9 cellular contexts compared by ENCODE assay signal in the genomic region with DNA sequence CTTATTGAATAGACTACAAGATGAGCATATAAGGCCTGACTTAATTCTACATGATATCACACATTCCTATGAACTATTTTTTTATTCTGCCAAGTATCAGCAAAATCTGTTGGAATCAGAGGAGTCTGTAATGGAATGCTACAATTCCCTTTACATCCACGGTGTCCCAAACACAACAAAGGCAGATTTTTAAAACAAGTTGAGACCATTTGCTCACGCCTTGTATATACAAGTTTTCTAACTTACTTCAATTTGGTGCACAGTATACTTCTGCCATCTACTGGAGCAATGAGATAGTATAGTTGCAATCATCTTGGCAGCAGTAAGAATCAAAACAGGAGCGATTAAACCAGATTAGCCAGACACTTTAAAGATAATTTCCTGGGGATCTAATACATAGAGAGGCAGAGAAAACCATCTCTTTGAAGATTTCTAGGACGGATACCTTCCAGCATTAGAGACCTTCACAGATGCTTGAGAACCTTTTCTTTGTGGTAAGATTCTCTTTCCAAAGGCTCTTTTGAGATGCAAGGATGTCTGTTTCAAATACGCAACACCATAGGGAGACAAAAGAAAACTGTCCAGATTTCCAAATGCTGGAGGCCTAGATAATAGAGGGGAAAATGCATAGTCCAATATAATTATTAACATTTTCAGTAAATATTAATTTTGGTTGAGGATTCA.
DNase-seq lines count a peak whose midpoint lies in the region; ATAC-seq and TF ChIP-seq lines count a peak whose summit lies in the region.
"Had no signal": no experiment of that assay in that cellular context is flagged by ENCODE, and none has a peak within 500 bp of the region (broad histone marks: within the 10 kb centered on the region; RNA-seq: fewer than 3 reads in every experiment).

No MANE protein-coding gene starts in this region.

- no peak overlapping the region for H3K4me3 Mint-ChIP-seq in activated CD8-positive, alpha-beta T cell treated with anti-CD3 and anti-CD28 coated beads for 36 hours

- WGBS in prostate gland: 31% methylated on average over 5 of the region's 5 CpGs

- CTCF ChIA-PET in activated CD8-positive, alpha-beta T cell treated with anti-CD3 and anti-CD28 coated beads for 36 hours (lab: Charles Lee): no interaction called here

- no peaks in the 10 kb centered on the region for H3K36me3 Mint-ChIP-seq in activated CD8-positive, alpha-beta T cell treated with anti-CD3 and anti-CD28 coated beads for 36 hours (ENCODE audit: low read depth)

- H3K9me3 Mint-ChIP-seq in activated CD8-positive, alpha-beta T cell treated with anti-CD3 and anti-CD28 coated beads for 36 hours: peaks cover 3% of the 10 kb centered on the region

- in situ Hi-C loops in brain microvascular endothelial cell (cut with HindIII; ENCODE audit: low pct_ligation_motif_present, low sequenced_read_pairs): no loop called here

- no peaks in the 10 kb centered on the region for H3K9me3 ChIP-seq in prostate gland
- no peaks in the 10 kb centered on the region for H3K9me3 ChIP-seq in effector memory CD4-positive, alpha-beta T cell (ENCODE audit: control insufficient read depth, low read length)

- no peaks in the 10 kb centered on the region for H3K27me3 ChIP-seq in brain microvascular endothelial cell (replicated peaks)
- no peaks in the 10 kb centered on the region for H3K27me3 ChIP-seq in prostate gland (replicated peaks; ENCODE audit: insufficient read depth)
- H3K27me3 ChIP-seq in effector memory CD4-positive, alpha-beta T cell (replicated peaks; ENCODE audit: control insufficient read depth, insufficient read depth, low read length, poor library complexity, severe bottlenecking): no peaks in the 10 kb centered on the region

- no peak for TF ChIP-seq POLR2A in prostate gland (IDR thresholded peaks at IDR 0.05)

- H3K4me3 ChIP-seq in brain microvascular endothelial cell (ENCODE audit: low read depth, low read length) (no peak overlapping the region), prostate gland (no peak overlapping the region)
- H3K4me3 ChIP-seq in effector memory CD4-positive, alpha-beta T cell (ENCODE audit: insufficient read depth, low read depth, low read length, poor library complexity, severe bottlenecking): no peak overlapping the region

- H3K27ac Mint-ChIP-seq in activated CD8-positive, alpha-beta T cell treated with anti-CD3 and anti-CD28 coated beads for 36 hours: no peak overlapping the region

- H3K36me3 ChIP-seq in brain microvascular endothelial cell (replicated peaks): no peaks in the 10 kb centered on the region
- H3K36me3 ChIP-seq in prostate gland: no peaks in the 10 kb centered on the region
- H3K36me3 ChIP-seq in effector memory CD4-positive, alpha-beta T cell (ENCODE audit: control insufficient read depth, insufficient read depth, low read length): no peaks in the 10 kb centered on the region

- DNase-seq in DMS 273 (lab: John Stamatoyannopoulos, UW; ENCODE audit: unreplicated experiment) (peak; percentile 11), DMS 273 treated with DMSO at 0.1 percent for 48 hours (lab: John Stamatoyannopoulos, UW) (no peak), NAMALWA (ENCODE audit: low spot score) (peak; percentile 56), brain microvascular endothelial cell (no peak), prostate gland (ENCODE audit: low spot score) (no peak)
- DNase-seq in activated CD8-positive, alpha-beta T cell treated with anti-CD3 and anti-CD28 coated beads for 36 hours: no peak
- DNase-seq in activated CD4-positive, alpha-beta T cell treated with anti-CD3 and anti-CD28 coated beads, Interleukin-2, amount 50 U/mL, for 4 hours: no peak
- no peak for DNase-seq in effector memory CD4-positive, alpha-beta T cell
- DNase-seq: 8988T had no signal

- intact Hi-C loops in prostate gland (cut with DNase I): no loop called here
- intact Hi-C loops in activated CD8-positive, alpha-beta T cell treated with anti-CD3 and anti-CD28 coated beads for 36 hours (cut with micrococcal nuclease): no loop called here

- no peak for ATAC-seq in activated CD8-positive, alpha-beta T cell treated with anti-CD3 and anti-CD28 coated beads for 36 hours

- TF ChIP-seq CTCF in brain microvascular endothelial cell (IDR thresholded peaks at IDR 0.05; ENCODE audit: low read depth, low read length, missing control alignments): peak; percentile 35
- TF ChIP-seq CTCF in prostate gland (IDR thresholded peaks at IDR 0.05): peak in 3 of 4 experiments; percentile 17 to 40 (median 32)
- no peak for TF ChIP-seq CTCF in activated CD8-positive, alpha-beta T cell treated with anti-CD3 and anti-CD28 coated beads for 36 hours (IDR thresholded peaks at IDR 0.05)

- POLR2A ChIA-PET in activated CD8-positive, alpha-beta T cell treated with anti-CD3 and anti-CD28 coated beads for 36 hours (lab: Charles Lee): no interaction called here

- no peaks in the 10 kb centered on the region for H3K4me1 Mint-ChIP-seq in activated CD8-positive, alpha-beta T cell treated with anti-CD3 and anti-CD28 coated beads for 36 hours (ENCODE audit: low read depth)

- H3K27ac ChIP-seq in brain microvascular endothelial cell: no peak overlapping the region
- no peak overlapping the region for H3K27ac ChIP-seq in prostate gland
- H3K27ac ChIP-seq in effector memory CD4-positive, alpha-beta T cell (ENCODE audit: insufficient read depth, low read length, poor library complexity, severe bottlenecking): no peak overlapping the region

- no peaks in the 10 kb centered on the region for H3K4me1 ChIP-seq in prostate gland (replicated peaks)
- H3K4me1 ChIP-seq in effector memory CD4-positive, alpha-beta T cell (ENCODE audit: control insufficient read depth, insufficient read depth, low read length, poor library complexity, severe bottlenecking): no peaks in the 10 kb centered on the region

- no peaks in the 10 kb centered on the region for H3K27me3 Mint-ChIP-seq in activated CD8-positive, alpha-beta T cell treated with anti-CD3 and anti-CD28 coated beads for 36 hours

Comparison
In these comparisons a context has a peak if more than half of its experiments do, and no peak if none do; other contexts are left out.
1. DNase-seq: peak in DMS 273 (single experiment) and NAMALWA (single experiment); none in DMS 273 treated with DMSO at 0.1 percent for 48 hours (single experiment), brain microvascular endothelial cell (single experiment), prostate gland (single experiment), activated CD8-positive, alpha-beta T cell treated with anti-CD3 and anti-CD28 coated beads for 36 hours (single experiment), activated CD4-positive, alpha-beta T cell treated with anti-CD3 and anti-CD28 coated beads, Interleukin-2, amount 50 U/mL, for 4 hours (0 of 2) and effector memory CD4-positive, alpha-beta T cell (0 of 3).